Comparison of ENCODE assay signal across 1 cellular context in the genomic region with DNA sequence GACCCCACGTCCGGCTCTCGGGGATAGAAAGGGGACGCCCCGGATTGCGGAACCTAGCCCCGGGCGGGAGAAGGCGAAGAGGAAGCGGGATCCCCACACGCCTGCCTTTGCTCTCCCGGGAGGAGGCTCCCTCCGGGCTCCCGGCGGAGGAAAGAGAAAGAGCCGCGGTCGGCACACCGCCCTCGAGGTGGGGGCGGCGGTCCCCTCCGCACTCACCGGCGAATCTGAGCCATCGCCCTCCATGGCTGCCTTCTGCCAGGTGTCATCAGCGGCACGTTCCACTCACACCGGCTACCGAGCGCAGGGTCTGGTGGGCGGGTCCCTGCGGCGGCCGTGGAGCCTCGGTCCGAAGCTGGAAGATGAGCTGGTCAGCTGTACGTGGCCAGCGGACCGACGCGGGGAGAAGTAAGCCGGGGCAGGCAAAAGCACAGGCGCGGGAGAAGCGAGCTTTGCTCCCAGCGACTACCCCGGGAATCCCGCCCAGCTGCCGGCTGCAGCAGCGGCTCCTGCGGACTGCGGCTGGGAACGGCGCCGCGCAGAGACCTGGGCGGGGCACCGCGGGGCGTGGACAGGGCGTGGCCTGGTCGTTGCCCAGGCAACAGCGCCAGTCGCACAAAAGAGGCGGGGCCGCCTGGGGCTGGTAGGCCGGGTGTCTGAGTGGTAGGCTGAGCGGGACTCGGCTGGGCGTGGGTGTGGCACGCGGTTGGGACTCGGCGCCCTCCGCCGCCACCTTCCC.
TF ChIP-seq lines count a peak whose summit lies in the region.

A gene with protein sequence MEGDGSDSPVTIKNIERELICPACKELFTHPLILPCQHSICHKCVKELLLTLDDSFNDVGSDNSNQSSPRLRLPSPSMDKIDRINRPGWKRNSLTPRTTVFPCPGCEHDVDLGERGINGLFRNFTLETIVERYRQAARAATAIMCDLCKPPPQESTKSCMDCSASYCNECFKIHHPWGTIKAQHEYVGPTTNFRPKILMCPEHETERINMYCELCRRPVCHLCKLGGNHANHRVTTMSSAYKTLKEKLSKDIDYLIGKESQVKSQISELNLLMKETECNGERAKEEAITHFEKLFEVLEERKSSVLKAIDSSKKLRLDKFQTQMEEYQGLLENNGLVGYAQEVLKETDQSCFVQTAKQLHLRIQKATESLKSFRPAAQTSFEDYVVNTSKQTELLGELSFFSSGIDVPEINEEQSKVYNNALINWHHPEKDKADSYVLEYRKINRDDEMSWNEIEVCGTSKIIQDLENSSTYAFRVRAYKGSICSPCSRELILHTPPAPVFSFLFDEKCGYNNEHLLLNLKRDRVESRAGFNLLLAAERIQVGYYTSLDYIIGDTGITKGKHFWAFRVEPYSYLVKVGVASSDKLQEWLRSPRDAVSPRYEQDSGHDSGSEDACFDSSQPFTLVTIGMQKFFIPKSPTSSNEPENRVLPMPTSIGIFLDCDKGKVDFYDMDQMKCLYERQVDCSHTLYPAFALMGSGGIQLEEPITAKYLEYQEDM (minus strand): TSS at position 517 of the 736 bp plus-strand sequence. CDS start 274 bp downstream, at position 243.

TF ChIP-seq in HepG2, 621 proteins besides CTCF, POLR2A, EP300 and RAD21 (continued from another document and continues in another):
- TF ChIP-seq, protein P1, sequence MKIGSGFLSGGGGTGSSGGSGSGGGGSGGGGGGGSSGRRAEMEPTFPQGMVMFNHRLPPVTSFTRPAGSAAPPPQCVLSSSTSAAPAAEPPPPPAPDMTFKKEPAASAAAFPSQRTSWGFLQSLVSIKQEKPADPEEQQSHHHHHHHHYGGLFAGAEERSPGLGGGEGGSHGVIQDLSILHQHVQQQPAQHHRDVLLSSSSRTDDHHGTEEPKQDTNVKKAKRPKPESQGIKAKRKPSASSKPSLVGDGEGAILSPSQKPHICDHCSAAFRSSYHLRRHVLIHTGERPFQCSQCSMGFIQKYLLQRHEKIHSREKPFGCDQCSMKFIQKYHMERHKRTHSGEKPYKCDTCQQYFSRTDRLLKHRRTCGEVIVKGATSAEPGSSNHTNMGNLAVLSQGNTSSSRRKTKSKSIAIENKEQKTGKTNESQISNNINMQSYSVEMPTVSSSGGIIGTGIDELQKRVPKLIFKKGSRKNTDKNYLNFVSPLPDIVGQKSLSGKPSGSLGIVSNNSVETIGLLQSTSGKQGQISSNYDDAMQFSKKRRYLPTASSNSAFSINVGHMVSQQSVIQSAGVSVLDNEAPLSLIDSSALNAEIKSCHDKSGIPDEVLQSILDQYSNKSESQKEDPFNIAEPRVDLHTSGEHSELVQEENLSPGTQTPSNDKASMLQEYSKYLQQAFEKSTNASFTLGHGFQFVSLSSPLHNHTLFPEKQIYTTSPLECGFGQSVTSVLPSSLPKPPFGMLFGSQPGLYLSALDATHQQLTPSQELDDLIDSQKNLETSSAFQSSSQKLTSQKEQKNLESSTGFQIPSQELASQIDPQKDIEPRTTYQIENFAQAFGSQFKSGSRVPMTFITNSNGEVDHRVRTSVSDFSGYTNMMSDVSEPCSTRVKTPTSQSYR (CRISPR knock-in tag; IDR thresholded peaks at IDR 0.05; ENCODE audit: borderline replicate concordance) = no peak
- no peak for TF ChIP-seq SNRNP70 (IDR thresholded peaks at IDR 0.05; ENCODE audit: low read depth, low read length)
- no peak for TF ChIP-seq ZNF569 (CRISPR knock-in tag; IDR thresholded peaks at IDR 0.05; ENCODE audit: borderline replicate concordance)
- TF ChIP-seq, protein P2, sequence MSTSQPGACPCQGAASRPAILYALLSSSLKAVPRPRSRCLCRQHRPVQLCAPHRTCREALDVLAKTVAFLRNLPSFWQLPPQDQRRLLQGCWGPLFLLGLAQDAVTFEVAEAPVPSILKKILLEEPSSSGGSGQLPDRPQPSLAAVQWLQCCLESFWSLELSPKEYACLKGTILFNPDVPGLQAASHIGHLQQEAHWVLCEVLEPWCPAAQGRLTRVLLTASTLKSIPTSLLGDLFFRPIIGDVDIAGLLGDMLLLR (CRISPR knock-in tag; IDR thresholded peaks at IDR 0.05) = no peak
- TF ChIP-seq ZFP36L2 (CRISPR knock-in tag; IDR thresholded peaks at IDR 0.05) = no peak
- TF ChIP-seq ZNF335 (CRISPR knock-in tag; IDR thresholded peaks at IDR 0.05) = peak; percentile 44; the same call in 1 of the 2 replicates
- TF ChIP-seq ADNP (CRISPR knock-in tag; IDR thresholded peaks at IDR 0.05) = no peak
- TF ChIP-seq, protein P3, sequence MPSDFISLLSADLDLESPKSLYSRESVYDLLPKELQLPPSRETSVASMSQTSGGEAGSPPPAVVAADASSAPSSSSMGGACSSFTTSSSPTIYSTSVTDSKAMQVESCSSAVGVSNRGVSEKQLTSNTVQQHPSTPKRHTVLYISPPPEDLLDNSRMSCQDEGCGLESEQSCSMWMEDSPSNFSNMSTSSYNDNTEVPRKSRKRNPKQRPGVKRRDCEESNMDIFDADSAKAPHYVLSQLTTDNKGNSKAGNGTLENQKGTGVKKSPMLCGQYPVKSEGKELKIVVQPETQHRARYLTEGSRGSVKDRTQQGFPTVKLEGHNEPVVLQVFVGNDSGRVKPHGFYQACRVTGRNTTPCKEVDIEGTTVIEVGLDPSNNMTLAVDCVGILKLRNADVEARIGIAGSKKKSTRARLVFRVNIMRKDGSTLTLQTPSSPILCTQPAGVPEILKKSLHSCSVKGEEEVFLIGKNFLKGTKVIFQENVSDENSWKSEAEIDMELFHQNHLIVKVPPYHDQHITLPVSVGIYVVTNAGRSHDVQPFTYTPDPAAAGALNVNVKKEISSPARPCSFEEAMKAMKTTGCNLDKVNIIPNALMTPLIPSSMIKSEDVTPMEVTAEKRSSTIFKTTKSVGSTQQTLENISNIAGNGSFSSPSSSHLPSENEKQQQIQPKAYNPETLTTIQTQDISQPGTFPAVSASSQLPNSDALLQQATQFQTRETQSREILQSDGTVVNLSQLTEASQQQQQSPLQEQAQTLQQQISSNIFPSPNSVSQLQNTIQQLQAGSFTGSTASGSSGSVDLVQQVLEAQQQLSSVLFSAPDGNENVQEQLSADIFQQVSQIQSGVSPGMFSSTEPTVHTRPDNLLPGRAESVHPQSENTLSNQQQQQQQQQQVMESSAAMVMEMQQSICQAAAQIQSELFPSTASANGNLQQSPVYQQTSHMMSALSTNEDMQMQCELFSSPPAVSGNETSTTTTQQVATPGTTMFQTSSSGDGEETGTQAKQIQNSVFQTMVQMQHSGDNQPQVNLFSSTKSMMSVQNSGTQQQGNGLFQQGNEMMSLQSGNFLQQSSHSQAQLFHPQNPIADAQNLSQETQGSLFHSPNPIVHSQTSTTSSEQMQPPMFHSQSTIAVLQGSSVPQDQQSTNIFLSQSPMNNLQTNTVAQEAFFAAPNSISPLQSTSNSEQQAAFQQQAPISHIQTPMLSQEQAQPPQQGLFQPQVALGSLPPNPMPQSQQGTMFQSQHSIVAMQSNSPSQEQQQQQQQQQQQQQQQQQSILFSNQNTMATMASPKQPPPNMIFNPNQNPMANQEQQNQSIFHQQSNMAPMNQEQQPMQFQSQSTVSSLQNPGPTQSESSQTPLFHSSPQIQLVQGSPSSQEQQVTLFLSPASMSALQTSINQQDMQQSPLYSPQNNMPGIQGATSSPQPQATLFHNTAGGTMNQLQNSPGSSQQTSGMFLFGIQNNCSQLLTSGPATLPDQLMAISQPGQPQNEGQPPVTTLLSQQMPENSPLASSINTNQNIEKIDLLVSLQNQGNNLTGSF (CRISPR knock-in tag; IDR thresholded peaks at IDR 0.05) = no peak; the same call in 1 of the 2 replicates
- TF ChIP-seq ZFP36 (IDR thresholded peaks at IDR 0.05; ENCODE audit: borderline replicate concordance, low read depth, low read length, partially characterized antibody) = no peak
- no peak for TF ChIP-seq ZNF382 (CRISPR knock-in tag; IDR thresholded peaks at IDR 0.05; ENCODE audit: borderline replicate concordance)
- TF ChIP-seq, protein P4, sequence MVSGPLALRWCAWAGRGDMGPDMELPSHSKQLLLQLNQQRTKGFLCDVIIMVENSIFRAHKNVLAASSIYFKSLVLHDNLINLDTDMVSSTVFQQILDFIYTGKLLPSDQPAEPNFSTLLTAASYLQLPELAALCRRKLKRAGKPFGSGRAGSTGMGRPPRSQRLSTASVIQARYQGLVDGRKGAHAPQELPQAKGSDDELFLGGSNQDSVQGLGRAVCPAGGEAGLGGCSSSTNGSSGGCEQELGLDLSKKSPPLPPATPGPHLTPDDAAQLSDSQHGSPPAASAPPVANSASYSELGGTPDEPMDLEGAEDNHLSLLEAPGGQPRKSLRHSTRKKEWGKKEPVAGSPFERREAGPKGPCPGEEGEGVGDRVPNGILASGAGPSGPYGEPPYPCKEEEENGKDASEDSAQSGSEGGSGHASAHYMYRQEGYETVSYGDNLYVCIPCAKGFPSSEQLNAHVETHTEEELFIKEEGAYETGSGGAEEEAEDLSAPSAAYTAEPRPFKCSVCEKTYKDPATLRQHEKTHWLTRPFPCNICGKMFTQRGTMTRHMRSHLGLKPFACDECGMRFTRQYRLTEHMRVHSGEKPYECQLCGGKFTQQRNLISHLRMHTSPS (CRISPR knock-in tag; IDR thresholded peaks at IDR 0.05; ENCODE audit: low read depth) = peak; percentile 62; the same call in 1 of the 2 replicates
- no peak for TF ChIP-seq DPF2 (CRISPR knock-in tag; IDR thresholded peaks at IDR 0.05; ENCODE audit: borderline replicate concordance, low read depth)
- no peak for TF ChIP-seq EEA1 (CRISPR knock-in tag; IDR thresholded peaks at IDR 0.05; ENCODE audit: borderline replicate concordance)
- 0 out of 2 replicates have a peak, but pooled peaks have one; percentile 10 for TF ChIP-seq MYNN (CRISPR knock-in tag; IDR thresholded peaks at IDR 0.05; ENCODE audit: low read depth)
- TF ChIP-seq, protein P5, sequence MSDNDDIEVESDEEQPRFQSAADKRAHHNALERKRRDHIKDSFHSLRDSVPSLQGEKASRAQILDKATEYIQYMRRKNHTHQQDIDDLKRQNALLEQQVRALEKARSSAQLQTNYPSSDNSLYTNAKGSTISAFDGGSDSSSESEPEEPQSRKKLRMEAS (IDR thresholded peaks at IDR 0.05) = peak; percentile 66
- 0 out of 2 replicates have a peak, but pooled peaks have one; percentile 26 for TF ChIP-seq ZNF674 (CRISPR knock-in tag; IDR thresholded peaks at IDR 0.05; ENCODE audit: low read depth)
- peak; percentile 88 for TF ChIP-seq HNRNPK (IDR thresholded peaks at IDR 0.05; ENCODE audit: low read depth, low read length, poor library complexity, severe bottlenecking)
- TF ChIP-seq, protein P6, sequence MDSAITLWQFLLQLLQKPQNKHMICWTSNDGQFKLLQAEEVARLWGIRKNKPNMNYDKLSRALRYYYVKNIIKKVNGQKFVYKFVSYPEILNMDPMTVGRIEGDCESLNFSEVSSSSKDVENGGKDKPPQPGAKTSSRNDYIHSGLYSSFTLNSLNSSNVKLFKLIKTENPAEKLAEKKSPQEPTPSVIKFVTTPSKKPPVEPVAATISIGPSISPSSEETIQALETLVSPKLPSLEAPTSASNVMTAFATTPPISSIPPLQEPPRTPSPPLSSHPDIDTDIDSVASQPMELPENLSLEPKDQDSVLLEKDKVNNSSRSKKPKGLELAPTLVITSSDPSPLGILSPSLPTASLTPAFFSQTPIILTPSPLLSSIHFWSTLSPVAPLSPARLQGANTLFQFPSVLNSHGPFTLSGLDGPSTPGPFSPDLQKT (CRISPR knock-in tag; IDR thresholded peaks at IDR 0.05; ENCODE audit: borderline replicate concordance) = no peak
- TF ChIP-seq, protein P7, sequence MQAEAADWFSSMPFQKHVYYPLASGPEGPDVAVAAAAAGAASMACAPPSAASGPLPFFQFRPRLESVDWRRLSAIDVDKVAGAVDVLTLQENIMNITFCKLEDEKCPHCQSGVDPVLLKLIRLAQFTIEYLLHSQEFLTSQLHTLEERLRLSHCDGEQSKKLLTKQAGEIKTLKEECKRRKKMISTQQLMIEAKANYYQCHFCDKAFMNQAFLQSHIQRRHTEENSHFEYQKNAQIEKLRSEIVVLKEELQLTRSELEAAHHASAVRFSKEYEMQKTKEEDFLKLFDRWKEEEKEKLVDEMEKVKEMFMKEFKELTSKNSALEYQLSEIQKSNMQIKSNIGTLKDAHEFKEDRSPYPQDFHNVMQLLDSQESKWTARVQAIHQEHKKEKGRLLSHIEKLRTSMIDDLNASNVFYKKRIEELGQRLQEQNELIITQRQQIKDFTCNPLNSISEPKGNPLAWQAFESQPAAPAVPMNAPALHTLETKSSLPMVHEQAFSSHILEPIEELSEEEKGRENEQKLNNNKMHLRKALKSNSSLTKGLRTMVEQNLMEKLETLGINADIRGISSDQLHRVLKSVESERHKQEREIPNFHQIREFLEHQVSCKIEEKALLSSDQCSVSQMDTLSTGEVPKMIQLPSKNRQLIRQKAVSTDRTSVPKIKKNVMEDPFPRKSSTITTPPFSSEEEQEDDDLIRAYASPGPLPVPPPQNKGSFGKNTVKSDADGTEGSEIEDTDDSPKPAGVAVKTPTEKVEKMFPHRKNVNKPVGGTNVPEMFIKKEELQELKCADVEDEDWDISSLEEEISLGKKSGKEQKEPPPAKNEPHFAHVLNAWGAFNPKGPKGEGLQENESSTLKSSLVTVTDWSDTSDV (CRISPR knock-in tag; IDR thresholded peaks at IDR 0.05) = no peak
- TF ChIP-seq, protein P8, sequence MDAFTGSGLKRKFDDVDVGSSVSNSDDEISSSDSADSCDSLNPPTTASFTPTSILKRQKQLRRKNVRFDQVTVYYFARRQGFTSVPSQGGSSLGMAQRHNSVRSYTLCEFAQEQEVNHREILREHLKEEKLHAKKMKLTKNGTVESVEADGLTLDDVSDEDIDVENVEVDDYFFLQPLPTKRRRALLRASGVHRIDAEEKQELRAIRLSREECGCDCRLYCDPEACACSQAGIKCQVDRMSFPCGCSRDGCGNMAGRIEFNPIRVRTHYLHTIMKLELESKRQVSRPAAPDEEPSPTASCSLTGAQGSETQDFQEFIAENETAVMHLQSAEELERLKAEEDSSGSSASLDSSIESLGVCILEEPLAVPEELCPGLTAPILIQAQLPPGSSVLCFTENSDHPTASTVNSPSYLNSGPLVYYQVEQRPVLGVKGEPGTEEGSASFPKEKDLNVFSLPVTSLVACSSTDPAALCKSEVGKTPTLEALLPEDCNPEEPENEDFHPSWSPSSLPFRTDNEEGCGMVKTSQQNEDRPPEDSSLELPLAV (CRISPR knock-in tag; conservative IDR thresholded peaks at IDR 0.05; ENCODE audit: low read depth) = no peak
- TF ChIP-seq ZMYM4 (CRISPR knock-in tag; IDR thresholded peaks at IDR 0.05) = peak; percentile 80
- TF ChIP-seq, protein P9, sequence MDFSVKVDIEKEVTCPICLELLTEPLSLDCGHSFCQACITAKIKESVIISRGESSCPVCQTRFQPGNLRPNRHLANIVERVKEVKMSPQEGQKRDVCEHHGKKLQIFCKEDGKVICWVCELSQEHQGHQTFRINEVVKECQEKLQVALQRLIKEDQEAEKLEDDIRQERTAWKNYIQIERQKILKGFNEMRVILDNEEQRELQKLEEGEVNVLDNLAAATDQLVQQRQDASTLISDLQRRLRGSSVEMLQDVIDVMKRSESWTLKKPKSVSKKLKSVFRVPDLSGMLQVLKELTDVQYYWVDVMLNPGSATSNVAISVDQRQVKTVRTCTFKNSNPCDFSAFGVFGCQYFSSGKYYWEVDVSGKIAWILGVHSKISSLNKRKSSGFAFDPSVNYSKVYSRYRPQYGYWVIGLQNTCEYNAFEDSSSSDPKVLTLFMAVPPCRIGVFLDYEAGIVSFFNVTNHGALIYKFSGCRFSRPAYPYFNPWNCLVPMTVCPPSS (IDR thresholded peaks at IDR 0.05) = no peak
- TF ChIP-seq PCBP2 (optimal IDR thresholded peaks at IDR 0.05; ENCODE audit: low read depth, low read length, poor library complexity, severe bottlenecking) = no peak
- TF ChIP-seq, protein P10, sequence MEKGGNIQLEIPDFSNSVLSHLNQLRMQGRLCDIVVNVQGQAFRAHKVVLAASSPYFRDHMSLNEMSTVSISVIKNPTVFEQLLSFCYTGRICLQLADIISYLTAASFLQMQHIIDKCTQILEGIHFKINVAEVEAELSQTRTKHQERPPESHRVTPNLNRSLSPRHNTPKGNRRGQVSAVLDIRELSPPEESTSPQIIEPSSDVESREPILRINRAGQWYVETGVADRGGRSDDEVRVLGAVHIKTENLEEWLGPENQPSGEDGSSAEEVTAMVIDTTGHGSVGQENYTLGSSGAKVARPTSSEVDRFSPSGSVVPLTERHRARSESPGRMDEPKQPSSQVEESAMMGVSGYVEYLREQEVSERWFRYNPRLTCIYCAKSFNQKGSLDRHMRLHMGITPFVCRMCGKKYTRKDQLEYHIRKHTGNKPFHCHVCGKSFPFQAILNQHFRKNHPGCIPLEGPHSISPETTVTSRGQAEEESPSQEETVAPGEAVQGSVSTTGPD (CRISPR knock-in tag; IDR thresholded peaks at IDR 0.05) = no peak
- TF ChIP-seq MED13 (CRISPR knock-in tag; IDR thresholded peaks at IDR 0.05) = no peak
- TF ChIP-seq ZNF24 (IDR thresholded peaks at IDR 0.05) = no peak
- no peak for TF ChIP-seq ATM (IDR thresholded peaks at IDR 0.05; ENCODE audit: borderline replicate concordance)
